1 cellular context compared by ENCODE assay signal in the genomic region with DNA sequence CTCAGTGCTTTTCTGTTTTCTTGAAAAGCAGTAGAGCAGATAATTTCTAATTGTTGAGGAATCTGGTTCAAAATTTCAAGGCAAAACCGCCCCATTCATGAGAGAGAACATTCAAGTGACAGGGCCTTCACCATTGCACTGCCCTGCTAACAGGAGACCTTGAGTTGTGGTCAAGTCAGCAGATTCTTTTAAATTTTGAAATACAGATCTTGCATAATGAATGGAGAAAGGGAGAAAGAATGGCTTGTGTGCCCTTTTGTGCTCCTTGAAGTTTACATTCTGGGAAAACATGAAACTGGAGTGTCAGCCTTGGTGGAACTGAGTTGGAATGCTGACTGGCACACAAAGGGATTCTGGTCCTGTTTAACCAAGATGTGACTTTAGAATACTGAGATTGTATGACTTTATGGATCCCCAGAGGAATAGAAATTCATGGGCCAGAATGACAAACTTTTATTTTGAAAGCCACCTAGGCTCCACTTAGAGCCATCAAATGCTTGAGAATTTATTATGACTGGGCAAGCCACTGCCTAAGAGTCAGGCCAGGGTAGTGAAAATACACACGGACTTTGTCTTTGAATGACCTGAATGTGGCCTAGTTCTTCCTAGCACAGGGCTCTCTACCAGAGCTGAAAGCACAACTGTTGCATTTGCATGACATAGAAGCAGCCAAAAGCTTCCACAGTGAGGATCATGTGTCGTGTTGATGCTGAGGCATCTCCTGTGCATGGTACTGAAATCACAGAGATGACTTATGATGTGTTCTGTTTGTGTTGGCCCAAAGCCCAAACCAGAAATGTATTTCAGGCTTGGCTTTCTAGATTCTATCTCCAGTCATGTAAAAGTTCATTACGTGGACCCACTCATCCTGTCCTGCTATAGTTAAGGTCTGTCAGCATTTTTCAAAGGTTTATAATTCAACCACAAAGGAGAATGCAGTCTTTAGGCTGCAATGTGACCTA.
TF ChIP-seq lines count a peak whose summit lies in the region.

No MANE protein-coding gene starts in this region.

TF ChIP-seq in GM23338, 12 proteins besides CTCF, POLR2A, EP300 and RAD21 (continued from another document):
- peak; percentile 52 for TF ChIP-seq ZNF462 (CRISPR knock-in tag; IDR thresholded peaks at IDR 0.05)
